ENCODE assay signal across 7 cellular contexts in the genomic region with DNA sequence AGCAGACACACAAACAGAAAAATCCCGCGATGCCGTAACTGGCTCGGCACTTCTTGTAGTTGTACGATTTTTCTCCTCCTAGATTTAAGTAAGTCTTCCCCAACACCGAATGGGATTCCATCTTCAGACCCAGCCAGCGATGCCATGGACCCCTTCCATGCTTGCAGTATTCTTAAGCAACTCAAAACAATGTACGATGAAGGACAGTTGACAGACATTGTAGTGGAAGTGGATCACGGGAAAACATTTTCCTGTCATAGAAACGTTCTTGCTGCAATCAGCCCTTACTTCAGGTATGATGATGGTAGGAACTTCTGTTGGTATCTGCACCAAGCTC. TPM values are rescaled to one million over a fixed set of nuclear protein-coding genes. Genes with fewer than 3 reads are reported as not detected.
A peak's percentile ranks its signal among the peaks of the same experiment; 100 is the strongest.
DNase-seq lines count a peak whose midpoint lies in the region; ATAC-seq and TF ChIP-seq lines count a peak whose summit lies in the region.

No MANE protein-coding gene starts in this region.

- TF ChIP-seq CTCF in HFFc6 (IDR thresholded peaks at IDR 0.05) (no peak), WTC11 (IDR thresholded peaks at IDR 0.05) (no peak)

- CTCF ChIA-PET in WTC11 (lab: Charles Lee) = interaction anchor here (1.4 to 2.0 kb wide), 2 partner anchors 10 to 27 kb away, joined by 18 to 28 read pairs; no protein-coding TSS in a partner anchor

- DNase-seq in HFFc6 (no peak), WTC11 (ENCODE audit: low spot score) (no peak), NCI-H1417 treated with DMSO at 0.1 percent for 48 hours (lab: John Stamatoyannopoulos, UW) (no peak)
- DNase-seq in stimulated activated naive CD8-positive, alpha-beta T cell treated with anti-CD3 and anti-CD28 coated beads, Interleukin-15, amount 100 ng/mL, for 72 hours = no peak
- DNase-seq in stimulated activated CD4-positive, alpha-beta T cell treated with anti-CD3 and anti-CD28 coated beads, Interleukin-4, amount 100 ng/mL, for 24 hours = no peak

- H3K36me3 Mint-ChIP-seq in HFFc6 (ENCODE audit: low read depth) = peaks cover 9% of the 10 kb centered on the region
- peaks cover 7% of the 10 kb centered on the region for H3K36me3 Mint-ChIP-seq in WTC11

- H3K4me3 Mint-ChIP-seq in HFFc6 (peak overlapping the region; percentile 92), WTC11 (peak overlapping the region; percentile 93)
- H3K4me3 Mint-ChIP-seq in stimulated activated naive CD8-positive, alpha-beta T cell treated with anti-CD3 and anti-CD28 coated beads, Interleukin-15, amount 100 ng/mL, for 72 hours = peak overlapping the region; percentile 86 to 90

- H3K27ac Mint-ChIP-seq in HFFc6 (peak overlapping the region; percentile 60), WTC11 (no peak overlapping the region)
- H3K27ac Mint-ChIP-seq in stimulated activated naive CD8-positive, alpha-beta T cell treated with anti-CD3 and anti-CD28 coated beads, Interleukin-15, amount 100 ng/mL, for 72 hours = peak overlapping the region; percentile 77 to 97

- H3K9me3 Mint-ChIP-seq in HFFc6 = no peaks in the 10 kb centered on the region
- no peaks in the 10 kb centered on the region for H3K9me3 Mint-ChIP-seq in WTC11
- H3K9me3 Mint-ChIP-seq in stimulated activated naive CD8-positive, alpha-beta T cell treated with anti-CD3 and anti-CD28 coated beads, Interleukin-15, amount 100 ng/mL, for 72 hours = no peaks in the 10 kb centered on the region

- ATAC-seq in WTC11 (no peak), GM21576 (IDR thresholded peaks at IDR 0.05; ENCODE audit: unreplicated experiment) (no peak)
- ATAC-seq in stimulated activated naive CD8-positive, alpha-beta T cell treated with anti-CD3 and anti-CD28 coated beads, Interleukin-15, amount 100 ng/mL, for 72 hours = no peak

- H3K27me3 Mint-ChIP-seq in HFFc6 (ENCODE audit: insufficient read depth) (no peaks in the 10 kb centered on the region; the same call in 1 of the 2 replicates), WTC11 (ENCODE audit: low read depth) (0 out of 2 replicates have a peak, but pooled peaks cover 5% of the 10 kb centered on the region)
- peaks cover 12% of the 10 kb centered on the region for H3K27me3 Mint-ChIP-seq in stimulated activated naive CD8-positive, alpha-beta T cell treated with anti-CD3 and anti-CD28 coated beads, Interleukin-15, amount 100 ng/mL, for 72 hours

- H3K4me1 Mint-ChIP-seq in HFFc6 (ENCODE audit: low read depth) = peaks cover 26% of the 10 kb centered on the region
- peaks cover 18% of the 10 kb centered on the region for H3K4me1 Mint-ChIP-seq in WTC11
- peaks cover 28% of the 10 kb centered on the region for H3K4me1 Mint-ChIP-seq in stimulated activated naive CD8-positive, alpha-beta T cell treated with anti-CD3 and anti-CD28 coated beads, Interleukin-15, amount 100 ng/mL, for 72 hours

- H3K4me3 ChIP-seq in iPS-11a (ENCODE audit: low read depth, low read length) = peak overlapping the region; percentile 83

- POLR2A ChIA-PET in WTC11 (lab: Charles Lee) = interaction anchor here (1.4 kb wide), 1 partner anchor 10 kb away, joined by 10 read pairs; no protein-coding TSS in a partner anchor

TF ChIP-seq in WTC11, 78 proteins besides CTCF, POLR2A, EP300 and RAD21:
- TF ChIP-seq, protein P1, sequence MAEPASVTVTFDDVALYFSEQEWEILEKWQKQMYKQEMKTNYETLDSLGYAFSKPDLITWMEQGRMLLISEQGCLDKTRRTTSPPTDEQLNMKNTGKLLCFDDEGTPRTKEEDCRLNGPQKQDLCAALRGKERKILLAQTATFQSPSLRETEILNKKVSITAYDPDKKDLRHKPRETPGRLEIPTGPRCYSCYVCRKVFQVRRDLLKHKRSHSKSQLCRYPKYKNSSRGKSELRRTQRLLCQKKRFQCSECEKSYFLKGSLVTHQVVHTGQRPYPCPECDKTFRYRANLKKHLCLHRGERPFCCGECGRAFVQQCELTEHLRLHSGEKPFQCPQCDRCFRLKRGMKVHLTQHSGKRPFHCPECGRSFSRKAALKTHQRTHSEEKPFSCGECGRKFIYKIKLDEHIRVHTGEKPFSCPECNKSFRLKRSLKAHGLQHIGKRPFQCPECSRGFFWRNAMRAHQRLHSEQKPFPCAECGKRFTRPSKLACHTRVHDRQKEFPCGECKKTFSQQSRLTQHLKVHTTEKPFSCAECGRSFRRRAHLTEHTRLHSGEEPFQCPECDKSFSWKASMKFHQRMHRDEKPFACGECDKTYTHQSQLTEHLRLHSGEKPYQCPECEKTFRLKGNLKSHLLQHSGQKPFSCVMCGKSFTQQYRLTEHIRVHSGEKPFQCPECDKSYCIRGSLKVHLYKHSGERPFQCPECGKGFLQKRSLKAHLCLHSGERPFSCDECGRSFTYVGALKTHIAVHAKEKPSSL (CRISPR knock-in tag; conservative IDR thresholded peaks at IDR 0.05) = no peak

RNA-seq across cellular contexts. Expression of a gene that starts 0.8 kb away (rescaled TPM):
- 1 to 10 TPM; 1.3 to 2.4 (median 1.7) TPM for total RNA-seq in HFFc6 (2021; fragmentation: NEBNext Ultra II Directional; extraction: Animal tissue kit (Norgen Biotek cat#: 25700))
- 14.5 to 15.7 TPM (median 15.0 TPM) in 3 replicates for total RNA-seq in WTC11 (2021)
